Comparison of ENCODE assay signal across 17 cellular contexts in the genomic region with DNA sequence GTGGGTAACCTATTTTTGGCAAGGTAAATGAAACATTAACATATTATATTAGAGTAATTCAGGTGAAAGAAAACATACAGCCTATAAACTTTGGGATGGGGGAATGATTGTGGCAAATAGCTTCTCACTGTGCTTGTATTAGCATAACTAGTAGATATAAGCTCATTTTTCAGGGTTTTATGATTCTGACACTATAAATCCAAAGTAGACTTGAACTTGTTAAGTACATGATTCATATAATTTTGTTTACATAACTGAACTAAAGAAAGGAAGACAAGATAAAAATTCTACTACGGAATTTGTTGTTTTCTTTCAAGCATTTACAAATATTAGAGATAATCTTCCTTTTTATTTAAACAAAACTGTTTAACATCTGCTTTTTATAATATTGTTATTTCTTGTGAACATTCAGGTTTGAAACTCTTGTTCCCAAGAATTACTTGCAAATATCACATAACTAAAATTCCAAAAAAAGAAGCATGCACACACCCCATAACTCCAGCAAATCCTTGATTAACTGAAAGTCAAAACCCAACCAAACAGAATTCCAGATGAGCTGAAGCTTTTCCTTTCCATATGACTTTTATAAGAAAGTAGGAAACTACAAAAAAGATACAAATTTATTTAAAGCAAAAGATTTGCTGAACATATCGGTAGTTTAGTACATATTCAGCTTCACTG.
A peak's percentile ranks its signal among the peaks of the same experiment; 100 is the strongest.
DNase-seq lines count a peak whose midpoint lies in the region; ATAC-seq, FAIRE-seq and TF ChIP-seq lines count a peak whose summit lies in the region.
"Had no signal": no experiment of that assay in that cellular context is flagged by ENCODE, and none has a peak within 500 bp of the region (broad histone marks: within the 10 kb centered on the region; RNA-seq: fewer than 3 reads in every experiment).

No MANE protein-coding gene starts in this region.

- TF ChIP-seq CTCF in HCT116 (IDR thresholded peaks at IDR 0.05 in 2 of 3, conservative IDR thresholded peaks at IDR 0.05 in 1 of 3; ENCODE audit: borderline replicate concordance in 1 of 3, insufficient read depth in 1 of 3, low read depth in 2 of 3, low read length in 2 of 3) (no peak), astrocyte (IDR thresholded peaks at IDR 0.05; ENCODE audit: insufficient read depth, low read depth, low read length) (no peak), fibroblast of villous mesenchyme (IDR thresholded peaks at IDR 0.05; ENCODE audit: insufficient read depth, low read depth, low read length) (no peak)

- peak overlapping the region; percentile 55 for H3K4me3 Mint-ChIP-seq in astrocyte (ENCODE audit: unreplicated experiment)
- H3K4me3 Mint-ChIP-seq: activated CD8-positive, alpha-beta T cell treated with anti-CD3 and anti-CD28 coated beads, Interleukin-2, amount 10 ng/mL, durations not matched to agents 7 days and 5 days; activated naive CD8-positive, alpha-beta T cell treated with anti-CD3 and anti-CD28 coated beads, Interleukin-2, amount 50 U/mL, for 24 hours had no signal

- H3K27ac ChIP-seq in HCT116 (ENCODE audit: low read depth, low read length), result peak overlapping the region; percentile 72; the same call in 1 of the 2 replicates
- peak overlapping the region; percentile 86 for H3K27ac ChIP-seq in astrocyte (ENCODE audit: low read depth, low read length)

- H3K79me2 ChIP-seq in HCT116 (ENCODE audit: insufficient read depth, low read length) (no peaks in the 10 kb centered on the region), astrocyte (ENCODE audit: insufficient read depth, low read length) (peaks cover 14% of the 10 kb centered on the region)

- RAD21 ChIA-PET in HCT116 (lab: Charles Lee; ENCODE audit: low non-redundant PET in 1 of 2, low total read pairs in 2 of 2, uncharacterized antibody in 2 of 2, unreplicated experiment in 2 of 2), result no interaction called here

- no peak for DNase-seq in HCT116 (ENCODE audit: low read depth, low spot score)
- no peak for DNase-seq in astrocyte (ENCODE audit: low read depth)
- DNase-seq in fibroblast of villous mesenchyme (ENCODE audit: low read depth), result peak; percentile 84
- DNase-seq in DMS 273 (lab: John Stamatoyannopoulos, UW; ENCODE audit: unreplicated experiment), result no peak
- DNase-seq in activated CD4-positive, CD25-positive, alpha-beta regulatory T cell (lab: John Stamatoyannopoulos, UW), result no peak
- DNase-seq in Right ventricle myocardium superior, result no peak
- DNase-seq in NK-92 (lab: John Stamatoyannopoulos, UW; ENCODE audit: unreplicated experiment), result no peak
- DNase-seq: activated CD8-positive, alpha-beta T cell treated with anti-CD3 and anti-CD28 coated beads, Interleukin-2, amount 10 ng/mL, durations not matched to agents 7 days and 5 days; activated naive CD8-positive, alpha-beta T cell treated with anti-CD3 and anti-CD28 coated beads, Interleukin-2, amount 50 U/mL, for 24 hours; BE2C; glutamatergic neuron; NCI-H1092; NCI-H774; right lobe of liver; stimulated activated CD4-positive, alpha-beta T cell treated with anti-CD3 and anti-CD28 coated beads, Interleukin-4, amount 100 ng/mL, for 1 hour; testis had no signal

- H3K9me3 ChIP-seq in HCT116 (ENCODE audit: control insufficient read depth in 1 of 2, insufficient read depth in 1 of 2, low read depth in 1 of 2, low read length in 2 of 2), result no peaks in the 10 kb centered on the region
- H3K9me3 ChIP-seq in astrocyte (ENCODE audit: insufficient read depth, low read depth, low read length), result no peaks in the 10 kb centered on the region
- H3K9me3 ChIP-seq in skeletal muscle satellite cell (replicated peaks; ENCODE audit: low read length), result no peaks in the 10 kb centered on the region
- H3K9me3 ChIP-seq: BE2C, right lobe of liver, testis had no signal

- TF ChIP-seq POLR2A in HCT116 (IDR thresholded peaks at IDR 0.05; ENCODE audit: borderline replicate concordance, extremely low read depth, insufficient read depth, insufficient read length), result no peak

- H3K36me3 Mint-ChIP-seq in astrocyte (ENCODE audit: low read depth, unreplicated experiment), result no peaks in the 10 kb centered on the region

- no TSS peak for BruUV-seq in HCT116 (replicated peaks; lab: Mats Ljungman, UMichigan)

- H2AFZ ChIP-seq in HCT116 (ENCODE audit: low read depth, low read length, poor library complexity, severe bottlenecking) (peak overlapping the region; percentile 1), astrocyte (ENCODE audit: low read depth, low read length) (no peak overlapping the region)

- no peaks in the 10 kb centered on the region for H3K36me3 ChIP-seq in HCT116 (ENCODE audit: control insufficient read depth in 1 of 2, insufficient read depth in 2 of 2, low read length in 2 of 2)
- no peaks in the 10 kb centered on the region for H3K36me3 ChIP-seq in astrocyte (ENCODE audit: insufficient read depth, low read length)
- no peaks in the 10 kb centered on the region for H3K36me3 ChIP-seq in skeletal muscle satellite cell (ENCODE audit: insufficient read depth, low read length)
- H3K36me3 ChIP-seq: right lobe of liver had no signal

- H3K9me2 ChIP-seq in HCT116 (ENCODE audit: insufficient read depth), result no peaks in the 10 kb centered on the region

- no peaks in the 10 kb centered on the region for H4K20me1 ChIP-seq in HCT116 (ENCODE audit: insufficient read depth)
- H4K20me1 ChIP-seq in astrocyte (ENCODE audit: insufficient read depth, low read length), result no peaks in the 10 kb centered on the region

- CTCF ChIA-PET in HCT116 (lab: Charles Lee), result interaction anchor here (0.9 to 2.7 kb wide), 3 partner anchors 24 to 842 kb away, joined by 3 to 18 read pairs (median 5); no protein-coding TSS in a partner anchor

- H3K27me3 Mint-ChIP-seq in astrocyte (ENCODE audit: low read depth, unreplicated experiment), result no peaks in the 10 kb centered on the region

- H3K9me3 Mint-ChIP-seq in astrocyte (ENCODE audit: unreplicated experiment), result no peaks in the 10 kb centered on the region

- ATAC-seq in HCT116 (no peak), Right ventricle myocardium superior (ENCODE audit: poor library complexity) (no peak)
- ATAC-seq: activated CD8-positive, alpha-beta T cell treated with anti-CD3 and anti-CD28 coated beads, Interleukin-2, amount 10 ng/mL, durations not matched to agents 7 days and 5 days; activated naive CD8-positive, alpha-beta T cell treated with anti-CD3 and anti-CD28 coated beads, Interleukin-2, amount 50 U/mL, for 24 hours; right lobe of liver had no signal

- peak overlapping the region; percentile 96 for H3K27ac Mint-ChIP-seq in astrocyte (ENCODE audit: unreplicated experiment)
- H3K27ac Mint-ChIP-seq: activated CD8-positive, alpha-beta T cell treated with anti-CD3 and anti-CD28 coated beads, Interleukin-2, amount 10 ng/mL, durations not matched to agents 7 days and 5 days had no signal

- TF ChIP-seq RAD21 in HCT116 (IDR thresholded peaks at IDR 0.05; ENCODE audit: low read depth), result no peak

- H3K9ac ChIP-seq in HCT116 (ENCODE audit: low read length), result peak overlapping the region; percentile 69
- no peak overlapping the region for H3K9ac ChIP-seq in astrocyte (ENCODE audit: low read length)
- peak overlapping the region; percentile 73 for H3K9ac ChIP-seq in skeletal muscle satellite cell (ENCODE audit: low read depth, low read length)

- H3K4me3 ChIP-seq in HCT116 (replicated peaks in 1 of 2; ENCODE audit: low read depth in 1 of 2, low read length in 2 of 2), result peak overlapping the region in 1 of 2 experiments; percentile 51; a peak in 3 of 4 replicates
- no peak overlapping the region for H3K4me3 ChIP-seq in astrocyte (ENCODE audit: insufficient read depth, low read depth, low read length)
- H3K4me3 ChIP-seq in fibroblast of villous mesenchyme (ENCODE audit: low read depth, low read length), result no peak overlapping the region
- H3K4me3 ChIP-seq in skeletal muscle satellite cell (ENCODE audit: low read length), result peak overlapping the region; percentile 21
- H3K4me3 ChIP-seq: right lobe of liver, testis had no signal

- POLR2A ChIA-PET in HCT116 (lab: Charles Lee), result no interaction called here

- peaks cover 55 to 91% of the 10 kb centered on the region in 2 experiments for H3K4me1 ChIP-seq in HCT116 (ENCODE audit: control insufficient read depth in 1 of 2, insufficient read depth in 2 of 2, low read length in 2 of 2)
- H3K4me1 ChIP-seq in astrocyte (ENCODE audit: insufficient read depth, low read length), result peaks cover 34% of the 10 kb centered on the region
- H3K4me1 ChIP-seq in skeletal muscle satellite cell (ENCODE audit: control insufficient read depth, insufficient read depth, low read length), result peaks cover 72% of the 10 kb centered on the region

- H3K4me2 ChIP-seq in HCT116 (ENCODE audit: low read length), result peak overlapping the region; percentile 83
- peak overlapping the region; percentile 82 for H3K4me2 ChIP-seq in astrocyte (ENCODE audit: low read length)
- peak overlapping the region; percentile 64 for H3K4me2 ChIP-seq in skeletal muscle satellite cell (ENCODE audit: low read length)

- intact Hi-C loops in HCT116 (cut with micrococcal nuclease) (no loop called here), Right ventricle myocardium superior (cut with DNase I) (no loop called here)

- H3K27me3 ChIP-seq in HCT116 (ENCODE audit: insufficient read depth, low read length) (no peaks in the 10 kb centered on the region), astrocyte (ENCODE audit: insufficient read depth, low read length) (no peaks in the 10 kb centered on the region), skeletal muscle satellite cell (ENCODE audit: control insufficient read depth, insufficient read depth, low read length) (no peaks in the 10 kb centered on the region)
- H3K27me3 ChIP-seq: BE2C, right lobe of liver, testis had no signal

- H3K4me1 Mint-ChIP-seq in astrocyte (ENCODE audit: low read depth, unreplicated experiment), result peaks cover 64% of the 10 kb centered on the region

- no peak for FAIRE-seq in astrocyte (lab: Jason Lieb, UNC)

TF ChIP-seq in HCT116, 20 proteins besides CTCF, POLR2A, EP300 and RAD21:
- TF ChIP-seq FOSL1 (IDR thresholded peaks at IDR 0.05; ENCODE audit: low read depth), result peak; percentile 16; the same call in 1 of the 2 replicates
- TF ChIP-seq, protein P1, sequence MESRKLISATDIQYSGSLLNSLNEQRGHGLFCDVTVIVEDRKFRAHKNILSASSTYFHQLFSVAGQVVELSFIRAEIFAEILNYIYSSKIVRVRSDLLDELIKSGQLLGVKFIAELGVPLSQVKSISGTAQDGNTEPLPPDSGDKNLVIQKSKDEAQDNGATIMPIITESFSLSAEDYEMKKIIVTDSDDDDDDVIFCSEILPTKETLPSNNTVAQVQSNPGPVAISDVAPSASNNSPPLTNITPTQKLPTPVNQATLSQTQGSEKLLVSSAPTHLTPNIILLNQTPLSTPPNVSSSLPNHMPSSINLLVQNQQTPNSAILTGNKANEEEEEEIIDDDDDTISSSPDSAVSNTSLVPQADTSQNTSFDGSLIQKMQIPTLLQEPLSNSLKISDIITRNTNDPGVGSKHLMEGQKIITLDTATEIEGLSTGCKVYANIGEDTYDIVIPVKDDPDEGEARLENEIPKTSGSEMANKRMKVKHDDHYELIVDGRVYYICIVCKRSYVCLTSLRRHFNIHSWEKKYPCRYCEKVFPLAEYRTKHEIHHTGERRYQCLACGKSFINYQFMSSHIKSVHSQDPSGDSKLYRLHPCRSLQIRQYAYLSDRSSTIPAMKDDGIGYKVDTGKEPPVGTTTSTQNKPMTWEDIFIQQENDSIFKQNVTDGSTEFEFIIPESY (IDR thresholded peaks at IDR 0.05; ENCODE audit: extremely low read depth, insufficient replicate concordance, low read length), result no peak
